Comparison of ENCODE assay signal across 1 cellular context in genomic region chr5:476102-476813, GRCh38.
TF ChIP-seq lines count a peak whose summit lies in the region.

No MANE protein-coding gene starts in this region.

TF ChIP-seq in HepG2, 621 proteins besides CTCF, POLR2A, EP300 and RAD21 (continues in another document):
- TF ChIP-seq CEBPB (IDR thresholded peaks at IDR 0.05; ENCODE audit: borderline replicate concordance, low read depth, low read length) (no peak), RCOR2 (CRISPR knock-in tag; IDR thresholded peaks at IDR 0.05) (no peak), NONO (IDR thresholded peaks at IDR 0.05) (no peak), NONO (CRISPR knock-in tag; conservative IDR thresholded peaks at IDR 0.05) (0 out of 2 replicates have a peak, but pooled peaks have one; percentile 11), NCOA2 (CRISPR knock-in tag; IDR thresholded peaks at IDR 0.05) (no peak), ZNF138 (CRISPR knock-in tag; IDR thresholded peaks at IDR 0.05; ENCODE audit: low read depth) (no peak), PHF20 (CRISPR knock-in tag; IDR thresholded peaks at IDR 0.05) (no peak), POLR2G (IDR thresholded peaks at IDR 0.05; ENCODE audit: low read depth, low read length) (peak; percentile 42; the same call in 1 of the 2 replicates), FOXO1 (CRISPR knock-in tag; IDR thresholded peaks at IDR 0.05) (no peak), ELF4 (CRISPR knock-in tag; IDR thresholded peaks at IDR 0.05; ENCODE audit: borderline replicate concordance) (no peak), SRF (IDR thresholded peaks at IDR 0.05; ENCODE audit: low read depth, low read length) (no peak), ZC3H13 (CRISPR knock-in tag; IDR thresholded peaks at IDR 0.05) (no peak), NPAS2 (CRISPR knock-in tag; IDR thresholded peaks at IDR 0.05; ENCODE audit: borderline replicate concordance) (no peak), DZIP1 (CRISPR knock-in tag; IDR thresholded peaks at IDR 0.05) (no peak), TARDBP (CRISPR knock-in tag; IDR thresholded peaks at IDR 0.05) (no peak), ZFP82 (CRISPR knock-in tag; IDR thresholded peaks at IDR 0.05; ENCODE audit: borderline replicate concordance) (no peak), KMT2B (CRISPR knock-in tag; IDR thresholded peaks at IDR 0.05) (no peak), ZNF589 (CRISPR knock-in tag; conservative IDR thresholded peaks at IDR 0.05) (no peak), MYPOP (CRISPR knock-in tag; IDR thresholded peaks at IDR 0.05) (no peak), HNRNPL (IDR thresholded peaks at IDR 0.05; ENCODE audit: low read depth, low read length) (0 out of 2 replicates have a peak, but pooled peaks have one; percentile 11), NR2C2 (CRISPR knock-in tag; IDR thresholded peaks at IDR 0.05; ENCODE audit: borderline replicate concordance) (no peak), ZNF672 (CRISPR knock-in tag; IDR thresholded peaks at IDR 0.05) (no peak), ELK4 (CRISPR knock-in tag; IDR thresholded peaks at IDR 0.05; ENCODE audit: borderline replicate concordance) (no peak), CAMTA2 (CRISPR knock-in tag; IDR thresholded peaks at IDR 0.05; ENCODE audit: borderline replicate concordance) (no peak), AGO2 (optimal IDR thresholded peaks at IDR 0.05; ENCODE audit: low read depth, low read length) (peak; percentile 67), PLRG1 (conservative IDR thresholded peaks at IDR 0.05) (no peak), ZNF333 (CRISPR knock-in tag; IDR thresholded peaks at IDR 0.05; ENCODE audit: borderline replicate concordance) (no peak), ZNF383 (CRISPR knock-in tag; IDR thresholded peaks at IDR 0.05; ENCODE audit: borderline replicate concordance) (no peak), ZNF782 (CRISPR knock-in tag; IDR thresholded peaks at IDR 0.05; ENCODE audit: borderline replicate concordance) (no peak), ELF1 (CRISPR knock-in tag; IDR thresholded peaks at IDR 0.05) (no peak), MAFG (CRISPR knock-in tag; IDR thresholded peaks at IDR 0.05) (no peak), ZNF253 (CRISPR knock-in tag; IDR thresholded peaks at IDR 0.05; ENCODE audit: borderline replicate concordance) (no peak), ZNF407 (CRISPR knock-in tag; IDR thresholded peaks at IDR 0.05; ENCODE audit: not compliant biosample characterization) (no peak), NFIB (CRISPR knock-in tag; IDR thresholded peaks at IDR 0.05; ENCODE audit: borderline replicate concordance) (no peak), AGO1 (IDR thresholded peaks at IDR 0.05; ENCODE audit: low read depth, low read length, poor library complexity, severe bottlenecking) (peak; percentile 86), RBM39 (IDR thresholded peaks at IDR 0.05; ENCODE audit: low read depth, low read length, poor library complexity, severe bottlenecking) (no peak), ZFYVE20 (CRISPR knock-in tag; IDR thresholded peaks at IDR 0.05; ENCODE audit: borderline replicate concordance, low read depth) (no peak), AKAP8 (CRISPR knock-in tag; IDR thresholded peaks at IDR 0.05) (0 out of 2 replicates have a peak, but pooled peaks have one; percentile 2), ZBTB33 (CRISPR knock-in tag; IDR thresholded peaks at IDR 0.05) (no peak)
- TF ChIP-seq, protein P1, sequence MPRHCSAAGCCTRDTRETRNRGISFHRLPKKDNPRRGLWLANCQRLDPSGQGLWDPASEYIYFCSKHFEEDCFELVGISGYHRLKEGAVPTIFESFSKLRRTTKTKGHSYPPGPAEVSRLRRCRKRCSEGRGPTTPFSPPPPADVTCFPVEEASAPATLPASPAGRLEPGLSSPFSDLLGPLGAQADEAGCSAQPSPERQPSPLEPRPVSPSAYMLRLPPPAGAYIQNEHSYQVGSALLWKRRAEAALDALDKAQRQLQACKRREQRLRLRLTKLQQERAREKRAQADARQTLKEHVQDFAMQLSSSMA (CRISPR knock-in tag; IDR thresholded peaks at IDR 0.05) = no peak
- TF ChIP-seq, protein P2, sequence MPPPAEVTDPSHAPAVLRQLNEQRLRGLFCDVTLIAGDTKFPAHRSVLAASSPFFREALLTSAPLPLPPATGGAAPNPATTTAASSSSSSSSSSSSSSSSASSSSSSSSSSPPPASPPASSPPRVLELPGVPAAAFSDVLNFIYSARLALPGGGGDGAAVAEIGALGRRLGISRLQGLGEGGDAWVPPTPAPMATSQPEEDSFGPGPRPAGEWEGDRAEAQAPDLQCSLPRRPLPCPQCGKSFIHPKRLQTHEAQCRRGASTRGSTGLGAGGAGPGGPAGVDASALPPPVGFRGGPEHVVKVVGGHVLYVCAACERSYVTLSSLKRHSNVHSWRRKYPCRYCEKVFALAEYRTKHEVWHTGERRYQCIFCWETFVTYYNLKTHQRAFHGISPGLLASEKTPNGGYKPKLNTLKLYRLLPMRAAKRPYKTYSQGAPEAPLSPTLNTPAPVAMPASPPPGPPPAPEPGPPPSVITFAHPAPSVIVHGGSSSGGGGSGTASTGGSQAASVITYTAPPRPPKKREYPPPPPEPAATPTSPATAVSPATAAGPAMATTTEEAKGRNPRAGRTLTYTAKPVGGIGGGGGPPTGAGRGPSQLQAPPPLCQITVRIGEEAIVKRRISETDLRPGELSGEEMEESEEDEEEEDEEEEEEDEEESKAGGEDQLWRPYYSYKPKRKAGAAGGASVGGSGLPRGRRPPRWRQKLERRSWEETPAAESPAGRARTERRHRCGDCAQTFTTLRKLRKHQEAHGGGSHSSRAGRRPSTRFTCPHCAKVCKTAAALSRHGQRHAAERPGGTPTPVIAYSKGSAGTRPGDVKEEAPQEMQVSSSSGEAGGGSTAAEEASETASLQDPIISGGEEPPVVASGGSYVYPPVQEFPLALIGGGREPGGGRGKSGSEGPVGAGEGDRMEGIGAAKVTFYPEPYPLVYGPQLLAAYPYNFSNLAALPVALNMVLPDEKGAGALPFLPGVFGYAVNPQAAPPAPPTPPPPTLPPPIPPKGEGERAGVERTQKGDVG (CRISPR knock-in tag; IDR thresholded peaks at IDR 0.05; ENCODE audit: borderline replicate concordance) = no peak
- TF ChIP-seq, protein P3, sequence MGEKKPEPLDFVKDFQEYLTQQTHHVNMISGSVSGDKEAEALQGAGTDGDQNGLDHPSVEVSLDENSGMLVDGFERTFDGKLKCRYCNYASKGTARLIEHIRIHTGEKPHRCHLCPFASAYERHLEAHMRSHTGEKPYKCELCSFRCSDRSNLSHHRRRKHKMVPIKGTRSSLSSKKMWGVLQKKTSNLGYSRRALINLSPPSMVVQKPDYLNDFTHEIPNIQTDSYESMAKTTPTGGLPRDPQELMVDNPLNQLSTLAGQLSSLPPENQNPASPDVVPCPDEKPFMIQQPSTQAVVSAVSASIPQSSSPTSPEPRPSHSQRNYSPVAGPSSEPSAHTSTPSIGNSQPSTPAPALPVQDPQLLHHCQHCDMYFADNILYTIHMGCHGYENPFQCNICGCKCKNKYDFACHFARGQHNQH (CRISPR knock-in tag; IDR thresholded peaks at IDR 0.05) = no peak
